Comparison of ENCODE assay signal across 4 cellular contexts in genomic region chr11:76198691-76199090, GRCh38. TPM values are rescaled to one million over a fixed set of nuclear protein-coding genes. Genes with fewer than 3 reads are reported as not detected.
"Had no signal": no experiment of that assay in that cellular context is flagged by ENCODE, and none has a peak within 500 bp of the region (broad histone marks: within the 10 kb centered on the region; RNA-seq: fewer than 3 reads in every experiment).

No MANE protein-coding gene starts in this region.

RNA-seq across cellular contexts. Expression of gene WNT11, which starts 7.6 kb away (rescaled TPM):
- total RNA-seq: dermis blood vessel endothelial cell, endothelial cell of umbilical vein, epithelial cell of proximal tubule, fibroblast of villous mesenchyme had no signal
- polyA plus RNA-seq: endothelial cell of umbilical vein had no signal
